Comparison of ENCODE assay signal across 12 cellular contexts in the genomic region with DNA sequence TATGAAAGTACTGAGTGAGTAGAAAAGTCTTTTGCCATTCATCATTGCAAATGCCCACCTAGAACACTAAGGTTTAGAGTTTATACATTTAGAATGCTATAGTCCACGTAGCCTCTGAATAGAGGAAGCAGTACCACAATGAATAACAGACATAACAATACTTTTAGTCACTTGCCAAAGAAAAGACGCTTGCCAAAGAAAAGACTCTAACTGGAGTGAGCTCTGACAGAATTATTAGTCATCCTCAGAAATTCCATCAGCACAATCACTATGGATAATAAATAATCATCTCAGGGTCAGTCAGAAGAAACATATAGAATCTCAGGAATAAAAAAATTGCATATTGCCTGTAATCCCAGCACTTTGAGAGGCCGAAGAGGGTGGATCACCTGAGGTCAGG.
DNase-seq lines count a peak whose midpoint lies in the region; ATAC-seq and TF ChIP-seq lines count a peak whose summit lies in the region.
"Had no signal": no experiment of that assay in that cellular context is flagged by ENCODE, and none has a peak within 500 bp of the region (broad histone marks: within the 10 kb centered on the region; RNA-seq: fewer than 3 reads in every experiment).

No MANE protein-coding gene starts in this region.

- DNase-seq in EL (peak; percentile 94), RPMI7951 (ENCODE audit: low read depth) (peak; percentile 86), epithelial cell of prostate (ENCODE audit: low read depth, low spot score) (peak; percentile 55), pulmonary artery endothelial cell (ENCODE audit: low read depth, low spot score) (peak; percentile 83), GM19238 (ENCODE audit: insufficient read length, low spot score) (no peak), germinal center (ENCODE audit: low spot score) (no peak)
- DNase-seq in activated CD8-positive, alpha-beta T cell treated with anti-CD3 and anti-CD28 coated beads for 36 hours, result no peak
- no peak for DNase-seq in activated CD4-positive, alpha-beta T cell treated with anti-CD3 and anti-CD28 coated beads, Interleukin-2, amount 10 ng/mL, durations not matched to agents 24 days and 14 days
- DNase-seq: activated naive CD8-positive, alpha-beta T cell treated with anti-CD3 and anti-CD28 coated beads for 36 hours; effector memory CD8-positive, alpha-beta T cell; natural killer cell; NCI-H1092 treated with DMSO at 0.1 percent for 48 hours had no signal

- H3K4me1 Mint-ChIP-seq in activated CD8-positive, alpha-beta T cell treated with anti-CD3 and anti-CD28 coated beads for 36 hours (ENCODE audit: low read depth), result no peaks in the 10 kb centered on the region
- no peaks in the 10 kb centered on the region for H3K4me1 Mint-ChIP-seq in activated CD4-positive, alpha-beta T cell treated with anti-CD3 and anti-CD28 coated beads, Interleukin-2, amount 10 ng/mL, durations not matched to agents 24 days and 14 days
- H3K4me1 Mint-ChIP-seq: activated naive CD8-positive, alpha-beta T cell treated with anti-CD3 and anti-CD28 coated beads for 36 hours; natural killer cell had no signal

- H3K27ac ChIP-seq in epithelial cell of prostate, result peak overlapping the region; percentile 61

- H3K4me3 Mint-ChIP-seq in activated CD8-positive, alpha-beta T cell treated with anti-CD3 and anti-CD28 coated beads for 36 hours, result no peak overlapping the region
- H3K4me3 Mint-ChIP-seq in activated CD4-positive, alpha-beta T cell treated with anti-CD3 and anti-CD28 coated beads, Interleukin-2, amount 10 ng/mL, durations not matched to agents 24 days and 14 days, result no peak overlapping the region
- H3K4me3 Mint-ChIP-seq: activated naive CD8-positive, alpha-beta T cell treated with anti-CD3 and anti-CD28 coated beads for 36 hours; effector memory CD8-positive, alpha-beta T cell; natural killer cell had no signal

- CTCF ChIA-PET in activated CD8-positive, alpha-beta T cell treated with anti-CD3 and anti-CD28 coated beads for 36 hours (lab: Charles Lee), result interaction anchor here (1.2 kb wide), 1 partner anchor 29 kb away, joined by 4 read pairs; no protein-coding TSS in a partner anchor

- no peaks in the 10 kb centered on the region for H3K27me3 Mint-ChIP-seq in activated CD8-positive, alpha-beta T cell treated with anti-CD3 and anti-CD28 coated beads for 36 hours
- H3K27me3 Mint-ChIP-seq in activated CD4-positive, alpha-beta T cell treated with anti-CD3 and anti-CD28 coated beads, Interleukin-2, amount 10 ng/mL, durations not matched to agents 24 days and 14 days, result no peaks in the 10 kb centered on the region
- H3K27me3 Mint-ChIP-seq: effector memory CD8-positive, alpha-beta T cell had no signal

- no peak for ATAC-seq in activated CD8-positive, alpha-beta T cell treated with anti-CD3 and anti-CD28 coated beads for 36 hours
- ATAC-seq: effector memory CD8-positive, alpha-beta T cell; natural killer cell had no signal

- POLR2A ChIA-PET in activated CD8-positive, alpha-beta T cell treated with anti-CD3 and anti-CD28 coated beads for 36 hours (lab: Charles Lee), result no interaction called here

- no peaks in the 10 kb centered on the region for H3K36me3 Mint-ChIP-seq in activated CD8-positive, alpha-beta T cell treated with anti-CD3 and anti-CD28 coated beads for 36 hours (ENCODE audit: low read depth)
- no peaks in the 10 kb centered on the region for H3K36me3 Mint-ChIP-seq in activated CD4-positive, alpha-beta T cell treated with anti-CD3 and anti-CD28 coated beads, Interleukin-2, amount 10 ng/mL, durations not matched to agents 24 days and 14 days (ENCODE audit: low read depth)
- H3K36me3 Mint-ChIP-seq: activated naive CD8-positive, alpha-beta T cell treated with anti-CD3 and anti-CD28 coated beads for 36 hours; natural killer cell had no signal

- intact Hi-C loops in activated CD8-positive, alpha-beta T cell treated with anti-CD3 and anti-CD28 coated beads for 36 hours (cut with micrococcal nuclease), result no loop called here
- intact Hi-C loops in activated CD4-positive, alpha-beta T cell treated with anti-CD3 and anti-CD28 coated beads, Interleukin-2, amount 10 ng/mL, durations not matched to agents 24 days and 14 days (cut with micrococcal nuclease), result no loop called here

- H3K27ac Mint-ChIP-seq in activated CD8-positive, alpha-beta T cell treated with anti-CD3 and anti-CD28 coated beads for 36 hours, result no peak overlapping the region
- H3K27ac Mint-ChIP-seq in activated CD4-positive, alpha-beta T cell treated with anti-CD3 and anti-CD28 coated beads, Interleukin-2, amount 10 ng/mL, durations not matched to agents 24 days and 14 days, result no peak overlapping the region
- H3K27ac Mint-ChIP-seq: activated naive CD8-positive, alpha-beta T cell treated with anti-CD3 and anti-CD28 coated beads for 36 hours; effector memory CD8-positive, alpha-beta T cell; natural killer cell had no signal

- H3K9me3 Mint-ChIP-seq in activated CD8-positive, alpha-beta T cell treated with anti-CD3 and anti-CD28 coated beads for 36 hours, result no peaks in the 10 kb centered on the region
- H3K9me3 Mint-ChIP-seq in activated CD4-positive, alpha-beta T cell treated with anti-CD3 and anti-CD28 coated beads, Interleukin-2, amount 10 ng/mL, durations not matched to agents 24 days and 14 days, result no peaks in the 10 kb centered on the region
- H3K9me3 Mint-ChIP-seq: activated naive CD8-positive, alpha-beta T cell treated with anti-CD3 and anti-CD28 coated beads for 36 hours had no signal

- no peak for TF ChIP-seq CTCF in activated CD8-positive, alpha-beta T cell treated with anti-CD3 and anti-CD28 coated beads for 36 hours (IDR thresholded peaks at IDR 0.05)

Comparison
In these comparisons a context has a peak if more than half of its experiments do, and no peak if none do; other contexts are left out.
1. DNase-seq: peak in EL (single experiment), RPMI7951 (single experiment), epithelial cell of prostate (single experiment) and pulmonary artery endothelial cell (single experiment); none in activated CD8-positive, alpha-beta T cell treated with anti-CD3 and anti-CD28 coated beads for 36 hours (single experiment), activated CD4-positive, alpha-beta T cell treated with anti-CD3 and anti-CD28 coated beads, Interleukin-2, amount 10 ng/mL, durations not matched to agents 24 days and 14 days (single experiment), GM19238 (single experiment) and germinal center (single experiment).